In the genomic region with DNA sequence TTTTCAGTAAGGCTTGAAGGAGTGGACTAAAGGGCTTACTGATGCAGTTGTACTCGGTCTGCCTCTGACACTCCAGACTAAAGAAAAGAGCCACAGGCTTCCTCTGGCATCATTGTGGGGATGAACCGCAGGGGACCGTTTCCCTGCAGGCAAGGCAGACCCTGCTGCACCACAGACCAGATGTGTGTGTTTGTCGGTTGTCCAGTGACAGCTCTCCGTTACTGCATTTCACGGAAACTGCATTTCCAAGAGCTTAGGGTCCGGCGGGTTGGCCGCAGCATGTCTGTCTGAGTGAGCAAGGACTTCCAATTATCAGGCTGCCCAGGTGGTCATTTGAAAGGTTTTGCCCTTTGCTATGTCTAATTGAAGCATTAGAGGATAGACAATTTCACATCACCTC, we compare ENCODE assay signal across 1 cellular context.
TF ChIP-seq lines count a peak whose summit lies in the region.

No MANE protein-coding gene starts in this region.

TF ChIP-seq in GM23338, 12 proteins besides CTCF, POLR2A, EP300 and RAD21:
- TF ChIP-seq NANOG (IDR thresholded peaks at IDR 0.05; ENCODE audit: borderline replicate concordance) (no peak), STAT1 (IDR thresholded peaks at IDR 0.05; ENCODE audit: unreplicated experiment) (no peak), EZH2phosphoT487 (IDR thresholded peaks at IDR 0.05; ENCODE audit: unreplicated experiment) (no peak), POLR2AphosphoS5 (IDR thresholded peaks at IDR 0.05; ENCODE audit: low read depth) (no peak), CREB1 (CRISPR knock-in tag; IDR thresholded peaks at IDR 0.05; ENCODE audit: low read depth) (no peak), ZNF462 (CRISPR knock-in tag; IDR thresholded peaks at IDR 0.05) (no peak), ZNF331 (CRISPR knock-in tag; IDR thresholded peaks at IDR 0.05; ENCODE audit: low read depth) (no peak), ZNF114 (CRISPR knock-in tag; IDR thresholded peaks at IDR 0.05) (no peak), JUNB (IDR thresholded peaks at IDR 0.05; ENCODE audit: unreplicated experiment) (no peak), EZH2 (IDR thresholded peaks at IDR 0.05; ENCODE audit: low read depth, unreplicated experiment) (no peak)
- TF ChIP-seq, protein P1, sequence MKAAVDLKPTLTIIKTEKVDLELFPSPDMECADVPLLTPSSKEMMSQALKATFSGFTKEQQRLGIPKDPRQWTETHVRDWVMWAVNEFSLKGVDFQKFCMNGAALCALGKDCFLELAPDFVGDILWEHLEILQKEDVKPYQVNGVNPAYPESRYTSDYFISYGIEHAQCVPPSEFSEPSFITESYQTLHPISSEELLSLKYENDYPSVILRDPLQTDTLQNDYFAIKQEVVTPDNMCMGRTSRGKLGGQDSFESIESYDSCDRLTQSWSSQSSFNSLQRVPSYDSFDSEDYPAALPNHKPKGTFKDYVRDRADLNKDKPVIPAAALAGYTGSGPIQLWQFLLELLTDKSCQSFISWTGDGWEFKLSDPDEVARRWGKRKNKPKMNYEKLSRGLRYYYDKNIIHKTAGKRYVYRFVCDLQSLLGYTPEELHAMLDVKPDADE (IDR thresholded peaks at IDR 0.05), result no peak
- TF ChIP-seq, protein P2, sequence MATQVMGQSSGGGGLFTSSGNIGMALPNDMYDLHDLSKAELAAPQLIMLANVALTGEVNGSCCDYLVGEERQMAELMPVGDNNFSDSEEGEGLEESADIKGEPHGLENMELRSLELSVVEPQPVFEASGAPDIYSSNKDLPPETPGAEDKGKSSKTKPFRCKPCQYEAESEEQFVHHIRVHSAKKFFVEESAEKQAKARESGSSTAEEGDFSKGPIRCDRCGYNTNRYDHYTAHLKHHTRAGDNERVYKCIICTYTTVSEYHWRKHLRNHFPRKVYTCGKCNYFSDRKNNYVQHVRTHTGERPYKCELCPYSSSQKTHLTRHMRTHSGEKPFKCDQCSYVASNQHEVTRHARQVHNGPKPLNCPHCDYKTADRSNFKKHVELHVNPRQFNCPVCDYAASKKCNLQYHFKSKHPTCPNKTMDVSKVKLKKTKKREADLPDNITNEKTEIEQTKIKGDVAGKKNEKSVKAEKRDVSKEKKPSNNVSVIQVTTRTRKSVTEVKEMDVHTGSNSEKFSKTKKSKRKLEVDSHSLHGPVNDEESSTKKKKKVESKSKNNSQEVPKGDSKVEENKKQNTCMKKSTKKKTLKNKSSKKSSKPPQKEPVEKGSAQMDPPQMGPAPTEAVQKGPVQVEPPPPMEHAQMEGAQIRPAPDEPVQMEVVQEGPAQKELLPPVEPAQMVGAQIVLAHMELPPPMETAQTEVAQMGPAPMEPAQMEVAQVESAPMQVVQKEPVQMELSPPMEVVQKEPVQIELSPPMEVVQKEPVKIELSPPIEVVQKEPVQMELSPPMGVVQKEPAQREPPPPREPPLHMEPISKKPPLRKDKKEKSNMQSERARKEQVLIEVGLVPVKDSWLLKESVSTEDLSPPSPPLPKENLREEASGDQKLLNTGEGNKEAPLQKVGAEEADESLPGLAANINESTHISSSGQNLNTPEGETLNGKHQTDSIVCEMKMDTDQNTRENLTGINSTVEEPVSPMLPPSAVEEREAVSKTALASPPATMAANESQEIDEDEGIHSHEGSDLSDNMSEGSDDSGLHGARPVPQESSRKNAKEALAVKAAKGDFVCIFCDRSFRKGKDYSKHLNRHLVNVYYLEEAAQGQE (IDR thresholded peaks at IDR 0.05; ENCODE audit: unreplicated experiment), result no peak
